In the genomic region with DNA sequence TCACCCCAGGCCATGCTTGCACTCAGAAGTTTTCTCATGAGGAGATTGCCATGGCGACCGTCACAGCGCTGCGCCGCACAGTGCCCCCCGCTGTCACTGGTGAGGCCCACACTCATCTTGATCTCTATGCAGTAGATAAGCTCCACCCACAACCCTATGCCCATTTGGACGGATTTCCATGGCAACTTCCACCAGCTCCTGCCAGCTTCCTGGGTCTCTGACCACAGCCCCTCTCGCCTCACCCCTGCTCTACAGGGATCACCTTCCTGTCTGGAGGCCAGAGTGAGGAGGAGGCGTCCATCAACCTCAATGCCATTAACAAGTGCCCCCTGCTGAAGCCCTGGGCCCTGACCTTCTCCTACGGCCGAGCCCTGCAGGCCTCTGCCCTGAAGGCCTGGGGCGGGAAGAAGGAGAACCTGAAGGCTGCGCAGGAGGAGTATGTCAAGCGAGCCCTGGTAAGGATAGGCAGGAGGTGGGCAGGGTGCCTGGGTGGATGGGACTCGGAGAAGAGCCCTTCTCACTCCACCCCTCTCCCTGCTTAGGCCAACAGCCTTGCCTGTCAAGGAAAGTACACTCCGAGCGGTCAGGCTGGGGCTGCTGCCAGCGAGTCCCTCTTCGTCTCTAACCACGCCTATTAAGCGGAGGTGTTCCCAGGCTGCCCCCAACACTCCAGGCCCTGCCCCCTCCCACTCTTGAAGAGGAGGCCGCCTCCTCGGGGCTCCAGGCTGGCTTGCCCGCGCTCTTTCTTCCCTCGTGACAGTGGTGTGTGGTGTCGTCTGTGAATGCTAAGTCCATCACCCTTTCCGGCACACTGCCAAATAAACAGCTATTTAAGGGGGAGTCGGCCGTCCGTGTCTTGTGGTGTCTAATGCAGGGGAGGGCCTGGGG, we compare ENCODE assay signal across 8 cellular contexts. TPM values are rescaled to one million over a fixed set of nuclear protein-coding genes. Genes with fewer than 3 reads are reported as not detected.
DNase-seq lines count a peak whose midpoint lies in the region; ATAC-seq, FAIRE-seq and TF ChIP-seq lines count a peak whose summit lies in the region.

No MANE protein-coding gene starts in this region.

- H2AFZ ChIP-seq in DND-41 (ENCODE audit: low read depth, low read length) = no peak overlapping the region

- H4K20me1 ChIP-seq in DND-41 (ENCODE audit: insufficient read depth, low read length) = peaks cover 47% of the 10 kb centered on the region

- peaks cover 70% of the 10 kb centered on the region for H3K36me3 ChIP-seq in DND-41 (ENCODE audit: insufficient read depth, low read length)
- peaks cover 0 to 66% of the 10 kb centered on the region in 2 donors for H3K36me3 ChIP-seq in gastrocnemius medialis
- H3K36me3 ChIP-seq in kidney (ENCODE audit: control insufficient read depth in 1 of 2, insufficient read depth in 2 of 2, low read length in 2 of 2) = peaks cover 34 to 52% of the 10 kb centered on the region in 2 donors

- H3K9ac ChIP-seq in DND-41 (ENCODE audit: low read depth, low read length) (no peak overlapping the region), kidney (ENCODE audit: low read length in 2 of 2) (no peak overlapping the region)

- DNase-seq in DND-41 = no peak
- no peak for DNase-seq in T-helper 17 cell
- no peak for DNase-seq in epithelial cell of prostate (ENCODE audit: low read depth, low spot score)
- peak in 1 of 2 donors; percentile 64 for DNase-seq in gastrocnemius medialis
- no peak for DNase-seq in T-helper 9 cell
- DNase-seq in kidney = no peak

- peak overlapping the region; percentile 28; the same call in 1 of the 2 replicates for H3K4me2 ChIP-seq in DND-41 (ENCODE audit: insufficient read depth, low read length)

- no peak for TF ChIP-seq POLR2A in gastrocnemius medialis (IDR thresholded peaks at IDR 0.05)

- H3K4me3 ChIP-seq in DND-41 (ENCODE audit: low read depth in 1 of 2, low read length in 2 of 2) = no peak overlapping the region; a peak in 1 of 4 replicates
- peak overlapping the region in 1 of 4 donors; percentile 9 for H3K4me3 ChIP-seq in gastrocnemius medialis
- H3K4me3 ChIP-seq in kidney (ENCODE audit: low read length in 2 of 2) = peak overlapping the region in 1 of 2 donors; percentile 12

- no peaks in the 10 kb centered on the region for H3K9me3 ChIP-seq in DND-41 (ENCODE audit: insufficient read depth, low read length, severe bottlenecking)
- H3K9me3 ChIP-seq in T-helper 17 cell (ENCODE audit: control insufficient read depth, low read length, poor library complexity, severe bottlenecking) = no peaks in the 10 kb centered on the region
- no peaks in the 10 kb centered on the region for H3K9me3 ChIP-seq in gastrocnemius medialis
- no peaks in the 10 kb centered on the region for H3K9me3 ChIP-seq in kidney (ENCODE audit: control insufficient read depth in 1 of 2, low read length in 2 of 2)

- in situ Hi-C loops in gastrocnemius medialis (cut with MboI; ENCODE audit: low sequenced_read_pairs in 4 of 4) = loop anchor here in 2 of 4 donors (25.0 kb wide), 2 partner anchors 292 to 342 kb away; a partner anchor contains a TSS

- H3K4me3 Mint-ChIP-seq in T-helper 17 cell = no peak overlapping the region

- H3K36me3 Mint-ChIP-seq in T-helper 17 cell (ENCODE audit: low read depth) = no peaks in the 10 kb centered on the region

- 0 out of 2 replicates have a peak overlapping the region, but pooled peaks have one; percentile 6 for H3K27ac ChIP-seq in DND-41 (ENCODE audit: low read length)
- peak overlapping the region; percentile 25 for H3K27ac ChIP-seq in epithelial cell of prostate
- H3K27ac ChIP-seq in gastrocnemius medialis = peak overlapping the region; percentile 97 to 100 (median 100)
- no peak overlapping the region for H3K27ac ChIP-seq in kidney (ENCODE audit: low read depth in 2 of 2, low read length in 2 of 2)

- H3K27me3 Mint-ChIP-seq in T-helper 17 cell = no peaks in the 10 kb centered on the region

- H3K79me2 ChIP-seq in DND-41 (ENCODE audit: insufficient read depth, low read length) = peaks cover 49% of the 10 kb centered on the region

- ATAC-seq in DND-41 (ENCODE audit: insufficient read depth, low read depth) (no peak), T-helper 17 cell (no peak), gastrocnemius medialis (no peak), HG03159 (IDR thresholded peaks at IDR 0.05; ENCODE audit: unreplicated experiment) (no peak), GM19397 (IDR thresholded peaks at IDR 0.05; ENCODE audit: unreplicated experiment) (no peak)

- peaks cover 41% of the 10 kb centered on the region for H3K4me1 ChIP-seq in DND-41 (ENCODE audit: insufficient read depth, low read length)
- H3K4me1 ChIP-seq in gastrocnemius medialis = peaks cover 36 to 42% of the 10 kb centered on the region in 2 donors
- H3K4me1 ChIP-seq in kidney (ENCODE audit: control insufficient read depth in 1 of 2, insufficient read depth in 1 of 2, low read depth in 1 of 2, low read length in 2 of 2) = peaks cover 9 to 29% of the 10 kb centered on the region in 2 donors

- intact Hi-C loops in gastrocnemius medialis (cut with DNase I; ENCODE audit: low total_unique reads) (loop anchor here (10.0 kb wide), 1 partner anchor 345 kb away; no protein-coding TSS in a partner anchor), kidney (cut with DNase I) (no loop called here)

- TF ChIP-seq CTCF in DND-41 (IDR thresholded peaks at IDR 0.05; ENCODE audit: borderline replicate concordance, extremely low read depth, low read length, poor library complexity, severe bottlenecking) (no peak), gastrocnemius medialis (IDR thresholded peaks at IDR 0.05 in 4 of 5, conservative IDR thresholded peaks at IDR 0.05 in 1 of 5) (no peak), kidney (IDR thresholded peaks at IDR 0.05; ENCODE audit: borderline replicate concordance, extremely low read depth, insufficient read depth) (no peak)

- H3K27ac Mint-ChIP-seq in T-helper 17 cell = peak overlapping the region; percentile 59

- FAIRE-seq in kidney (lab: Jason Lieb, UNC) = no peak

- H3K4me1 Mint-ChIP-seq in T-helper 17 cell = peaks cover 19% of the 10 kb centered on the region

- H3K27me3 ChIP-seq in DND-41 (ENCODE audit: insufficient read depth, low read length, poor library complexity) = no peaks in the 10 kb centered on the region
- H3K27me3 ChIP-seq in gastrocnemius medialis = no peaks in the 10 kb centered on the region

RNA-seq across cellular contexts. Expression of a gene that starts 4.3 kb away (rescaled TPM):
- total RNA-seq in T-helper 17 cell = 100 to 1,000 TPM; 421 to 426 TPM
- total RNA-seq in gastrocnemius medialis = over 10,000 TPM in 1 of 4 donors, 1,000 to 10,000 TPM in 3; 6,096 to 10,805 (median 7,093) TPM
- 1,017 TPM for total RNA-seq in kidney
- polyA plus RNA-seq in kidney (ENCODE audit: insufficient read depth, low read depth, low replicate concordance) = 1,506 TPM

RNA-seq across cellular contexts. Expression of a gene that starts 6.0 kb away (rescaled TPM):
- total RNA-seq in T-helper 17 cell (10 to 100 TPM; 80.8 to 89.3 TPM), gastrocnemius medialis (10 to 100 TPM; 23.8 to 64.3 (median 44.7) TPM), kidney (78.8 TPM)
- polyA plus RNA-seq in kidney (ENCODE audit: insufficient read depth, low read depth, low replicate concordance) = 107 TPM

RNA-seq across cellular contexts. Expression of a gene that starts 21.9 kb away (rescaled TPM):
- under 1 TPM; 0.65 to 0.94 TPM for total RNA-seq in T-helper 17 cell
- total RNA-seq in gastrocnemius medialis = under 1 TPM; 0.29 to 0.92 (median 0.67) TPM
- total RNA-seq in kidney = 1.6 TPM
- 0.62 TPM for polyA plus RNA-seq in kidney (ENCODE audit: insufficient read depth, low read depth, low replicate concordance)

RNA-seq across cellular contexts. Expression of a gene that starts 26.2 kb away (rescaled TPM):
- total RNA-seq in T-helper 17 cell = 100 to 1,000 TPM in 1 of 2 donors, 10 to 100 TPM in 1; 94.9 to 131 TPM
- 100 to 1,000 TPM in 3 of 4 donors, 10 to 100 TPM in 1; 97.2 to 197 (median 154) TPM for total RNA-seq in gastrocnemius medialis
- total RNA-seq in kidney = 40.0 TPM
- polyA plus RNA-seq in kidney (ENCODE audit: insufficient read depth, low read depth, low replicate concordance) = 107 TPM

RNA-seq across cellular contexts. Expression of a gene that starts 38.7 kb away (rescaled TPM):
- not detected for total RNA-seq in T-helper 17 cell
- under 1 TPM in 1 of 4 donors, not detected in 3; 0.27 TPM for total RNA-seq in gastrocnemius medialis
- total RNA-seq in kidney = not detected
- polyA plus RNA-seq in kidney (ENCODE audit: insufficient read depth, low read depth, low replicate concordance) = not detected

Comparison
In these comparisons a context has a peak if more than half of its experiments do, and no peak if none do; other contexts are left out.
1. H3K27ac ChIP-seq: peak in DND-41 (single experiment), epithelial cell of prostate (single experiment) and gastrocnemius medialis (4 of 4); none in kidney (0 of 2).